ENCODE assay signal across 8 cellular contexts in genomic region chr19:47158879-47159509, GRCh38. TPM values are rescaled to one million over a fixed set of nuclear protein-coding genes. Genes with fewer than 3 reads are reported as not detected.
DNase-seq lines count a peak whose midpoint lies in the region; ATAC-seq and TF ChIP-seq lines count a peak whose summit lies in the region.

No MANE protein-coding gene starts in this region.

- H3K27me3 Mint-ChIP-seq in CD4-positive, alpha-beta T cell = no peaks in the 10 kb centered on the region
- no peaks in the 10 kb centered on the region for H3K27me3 Mint-ChIP-seq in progenitor cell of endocrine pancreas

- H3K4me3 Mint-ChIP-seq in CD4-positive, alpha-beta T cell = peak overlapping the region; percentile 58
- H3K4me3 Mint-ChIP-seq in progenitor cell of endocrine pancreas (ENCODE audit: low read depth) = no peak overlapping the region

- POLR2A ChIA-PET in CD4-positive, alpha-beta T cell (lab: Charles Lee) = interaction anchor here (0.8 to 8.8 kb wide), 17 partner anchors 9 to 190 kb away, joined by 3 to 126 read pairs (median 19); partner anchors contain the start of genes CCDC9, DHX34, SAE1 and ZC3H4

- no peak for TF ChIP-seq CTCF in CD4-positive, alpha-beta T cell (IDR thresholded peaks at IDR 0.05)
- TF ChIP-seq CTCF in dorsolateral prefrontal cortex (IDR thresholded peaks at IDR 0.05 in 54 of 56, conservative IDR thresholded peaks at IDR 0.05 in 2 of 56; ENCODE audit: low read depth in 1 of 56, partially characterized antibody in 56 of 56) (no peak), progenitor cell of endocrine pancreas (IDR thresholded peaks at IDR 0.05; ENCODE audit: unreplicated experiment) (no peak)

- peak in 6 of 10 experiments; percentile 22 to 52 (median 28) for DNase-seq in CD4-positive, alpha-beta T cell
- DNase-seq in T-helper 2 cell (peak in 3 of 5 experiments; percentile 22 to 63 (median 54)), dorsolateral prefrontal cortex (no peak), progenitor cell of endocrine pancreas (ENCODE audit: low spot score, unreplicated experiment) (no peak), dedifferentiated amniotic fluid mesenchymal stem cell (ENCODE audit: extremely low spot score) (no peak), HUDEP-2 (lab: John Stamatoyannopoulos, UW; ENCODE audit: unreplicated experiment in 76 of 76) (no peak), C1 segment of cervical spinal cord (lab: John Stamatoyannopoulos, UW) (no peak)

- CTCF ChIA-PET in CD4-positive, alpha-beta T cell (lab: Charles Lee) = interaction anchor here (0.9 to 8.5 kb wide), 11 partner anchors 9 to 190 kb away, joined by 3 to 59 read pairs (median 7); partner anchors contain the start of gene DHX34

- H3K9me3 Mint-ChIP-seq in CD4-positive, alpha-beta T cell = no peaks in the 10 kb centered on the region
- H3K9me3 Mint-ChIP-seq in progenitor cell of endocrine pancreas (ENCODE audit: low read depth) = no peaks in the 10 kb centered on the region

- H3K9me3 ChIP-seq in CD4-positive, alpha-beta T cell (ENCODE audit: control insufficient read depth, low read length) = no peaks in the 10 kb centered on the region

- peaks cover 38% of the 10 kb centered on the region for H3K36me3 Mint-ChIP-seq in CD4-positive, alpha-beta T cell (ENCODE audit: low read depth)
- H3K36me3 Mint-ChIP-seq in progenitor cell of endocrine pancreas (ENCODE audit: insufficient read depth) = peaks cover 30% of the 10 kb centered on the region

- peak overlapping the region; percentile 85 for H3K27ac Mint-ChIP-seq in CD4-positive, alpha-beta T cell
- H3K27ac Mint-ChIP-seq in progenitor cell of endocrine pancreas = peak overlapping the region; percentile 96

- H3K4me3 ChIP-seq in dorsolateral prefrontal cortex = no peak overlapping the region

- intact Hi-C loops in CD4-positive, alpha-beta T cell (cut with DNase I, micrococcal nuclease) = loop anchor here (1.0 to 2.0 kb wide), 3 partner anchors 17 to 27 kb away; no protein-coding TSS in a partner anchor
- intact Hi-C loops in dorsolateral prefrontal cortex (cut with DNase I) = loop anchor here in 1 of 2 donors (10.0 kb wide), 1 partner anchor 46 kb away; no protein-coding TSS in a partner anchor

- H3K27me3 ChIP-seq in CD4-positive, alpha-beta T cell (ENCODE audit: control insufficient read depth, insufficient read depth, low read length) = no peaks in the 10 kb centered on the region
- H3K27me3 ChIP-seq in dorsolateral prefrontal cortex = no peaks in the 10 kb centered on the region

- peak overlapping the region; percentile 64 for H3K27ac ChIP-seq in CD4-positive, alpha-beta T cell (ENCODE audit: low read depth, low read length)
- H3K27ac ChIP-seq in dorsolateral prefrontal cortex = peak overlapping the region in 50 of 59 donors; percentile 7 to 89 (median 72)

- ATAC-seq in CD4-positive, alpha-beta T cell (ENCODE audit: poor library complexity) = peak; percentile 86
- ATAC-seq in HG03460 (IDR thresholded peaks at IDR 0.05; ENCODE audit: unreplicated experiment) = no peak

- peaks cover 69% of the 10 kb centered on the region for H3K4me1 Mint-ChIP-seq in CD4-positive, alpha-beta T cell (ENCODE audit: low read depth)
- H3K4me1 Mint-ChIP-seq in progenitor cell of endocrine pancreas (ENCODE audit: low read depth) = peaks cover 36% of the 10 kb centered on the region

RNA-seq across cellular contexts. Expression of gene SAE1, which starts 28.4 kb away (rescaled TPM):
- total RNA-seq in CD4-positive, alpha-beta T cell = 10 to 100 TPM; 29.6 to 30.9 TPM
- total RNA-seq in dorsolateral prefrontal cortex (100 to 1,000 TPM in 2 of 120 experiments, 10 to 100 TPM in 118; 50.2 to 109 (median 75.1) TPM), progenitor cell of endocrine pancreas (172 and 173 TPM in 2 replicates)

RNA-seq across cellular contexts. Expression of gene ZC3H4, which starts 45.4 kb away (rescaled TPM):
- total RNA-seq in CD4-positive, alpha-beta T cell = 10 to 100 TPM; 39.4 to 43.7 TPM
- total RNA-seq in dorsolateral prefrontal cortex (10 to 100 TPM; 28.4 to 56.1 (median 40.3) TPM), progenitor cell of endocrine pancreas (90.6 and 94.7 TPM in 2 replicates)

Comparison
In these comparisons a context has a peak if more than half of its experiments do, and no peak if none do; other contexts are left out.
1. DNase-seq: peak in CD4-positive, alpha-beta T cell (6 of 10) and T-helper 2 cell (3 of 5); none in dorsolateral prefrontal cortex (0 of 10), progenitor cell of endocrine pancreas (single experiment), dedifferentiated amniotic fluid mesenchymal stem cell (single experiment), HUDEP-2 (0 of 76) and C1 segment of cervical spinal cord (0 of 14).